Comparison of ENCODE assay signal across 1 cellular context in the genomic region with DNA sequence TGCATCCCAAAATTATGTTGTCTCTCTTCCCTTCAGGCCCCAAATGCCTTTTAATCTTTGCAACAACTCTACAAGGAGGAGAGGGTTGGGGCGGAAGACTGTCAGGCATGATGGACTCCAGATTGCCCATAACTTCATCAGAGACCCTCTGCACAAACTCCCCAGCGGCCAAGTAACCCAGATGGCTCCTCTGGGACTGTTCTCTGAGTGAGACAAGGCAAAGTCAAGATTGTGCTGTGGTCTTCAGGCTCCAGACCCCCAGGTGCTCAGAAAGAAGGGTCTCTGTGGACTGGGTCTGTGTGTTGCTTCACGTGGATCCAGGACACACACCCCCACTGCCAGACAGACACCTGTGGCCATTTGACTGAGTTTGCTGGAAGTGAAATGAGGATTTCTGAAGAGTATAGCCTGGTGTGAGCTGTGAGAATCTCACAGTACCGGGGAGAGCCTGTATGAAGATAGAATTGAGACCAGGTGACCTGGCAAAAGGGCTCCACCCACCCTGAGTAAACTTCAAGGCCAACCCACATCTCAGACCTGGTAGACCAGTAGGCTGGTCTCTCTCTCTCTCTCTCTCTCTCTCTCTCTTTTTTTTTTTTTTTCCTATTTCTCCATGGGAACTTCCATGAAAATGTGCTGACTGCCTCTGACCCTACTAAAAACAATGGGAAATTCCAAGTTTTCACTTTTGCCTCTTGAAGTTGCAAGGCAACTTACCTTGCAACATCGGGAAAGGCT.
TF ChIP-seq lines count a peak whose summit lies in the region.

No MANE protein-coding gene starts in this region.

TF ChIP-seq in A549, 52 proteins besides CTCF, POLR2A, EP300 and RAD21 (continued from another document):
- TF ChIP-seq, protein P1, sequence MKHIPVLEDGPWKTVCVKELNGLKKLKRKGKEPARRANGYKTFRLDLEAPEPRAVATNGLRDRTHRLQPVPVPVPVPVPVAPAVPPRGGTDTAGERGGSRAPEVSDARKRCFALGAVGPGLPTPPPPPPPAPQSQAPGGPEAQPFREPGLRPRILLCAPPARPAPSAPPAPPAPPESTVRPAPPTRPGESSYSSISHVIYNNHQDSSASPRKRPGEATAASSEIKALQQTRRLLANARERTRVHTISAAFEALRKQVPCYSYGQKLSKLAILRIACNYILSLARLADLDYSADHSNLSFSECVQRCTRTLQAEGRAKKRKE (CRISPR knock-in tag; IDR thresholded peaks at IDR 0.05; ENCODE audit: low read depth) = no peak
- TF ChIP-seq, protein P2, sequence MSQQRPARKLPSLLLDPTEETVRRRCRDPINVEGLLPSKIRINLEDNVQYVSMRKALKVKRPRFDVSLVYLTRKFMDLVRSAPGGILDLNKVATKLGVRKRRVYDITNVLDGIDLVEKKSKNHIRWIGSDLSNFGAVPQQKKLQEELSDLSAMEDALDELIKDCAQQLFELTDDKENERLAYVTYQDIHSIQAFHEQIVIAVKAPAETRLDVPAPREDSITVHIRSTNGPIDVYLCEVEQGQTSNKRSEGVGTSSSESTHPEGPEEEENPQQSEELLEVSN (IDR thresholded peaks at IDR 0.05; ENCODE audit: borderline replicate concordance, low read depth) = no peak
- TF ChIP-seq, protein P3, sequence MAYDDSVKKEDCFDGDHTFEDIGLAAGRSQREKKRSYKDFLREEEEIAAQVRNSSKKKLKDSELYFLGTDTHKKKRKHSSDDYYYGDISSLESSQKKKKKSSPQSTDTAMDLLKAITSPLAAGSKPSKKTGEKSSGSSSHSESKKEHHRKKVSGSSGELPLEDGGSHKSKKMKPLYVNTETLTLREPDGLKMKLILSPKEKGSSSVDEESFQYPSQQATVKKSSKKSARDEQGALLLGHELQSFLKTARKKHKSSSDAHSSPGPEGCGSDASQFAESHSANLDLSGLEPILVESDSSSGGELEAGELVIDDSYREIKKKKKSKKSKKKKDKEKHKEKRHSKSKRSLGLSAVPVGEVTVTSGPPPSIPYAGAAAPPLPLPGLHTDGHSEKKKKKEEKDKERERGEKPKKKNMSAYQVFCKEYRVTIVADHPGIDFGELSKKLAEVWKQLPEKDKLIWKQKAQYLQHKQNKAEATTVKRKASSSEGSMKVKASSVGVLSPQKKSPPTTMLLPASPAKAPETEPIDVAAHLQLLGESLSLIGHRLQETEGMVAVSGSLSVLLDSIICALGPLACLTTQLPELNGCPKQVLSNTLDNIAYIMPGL (CRISPR knock-in tag; IDR thresholded peaks at IDR 0.05; ENCODE audit: borderline replicate concordance) = no peak
- TF ChIP-seq POLR2AphosphoS2 (conservative IDR thresholded peaks at IDR 0.05; ENCODE audit: low read length) = no peak
- no peak for TF ChIP-seq SMC3 (IDR thresholded peaks at IDR 0.05)
- no peak for TF ChIP-seq RFX5 (IDR thresholded peaks at IDR 0.05)
